36 cellular contexts compared by ENCODE assay signal in the genomic region with DNA sequence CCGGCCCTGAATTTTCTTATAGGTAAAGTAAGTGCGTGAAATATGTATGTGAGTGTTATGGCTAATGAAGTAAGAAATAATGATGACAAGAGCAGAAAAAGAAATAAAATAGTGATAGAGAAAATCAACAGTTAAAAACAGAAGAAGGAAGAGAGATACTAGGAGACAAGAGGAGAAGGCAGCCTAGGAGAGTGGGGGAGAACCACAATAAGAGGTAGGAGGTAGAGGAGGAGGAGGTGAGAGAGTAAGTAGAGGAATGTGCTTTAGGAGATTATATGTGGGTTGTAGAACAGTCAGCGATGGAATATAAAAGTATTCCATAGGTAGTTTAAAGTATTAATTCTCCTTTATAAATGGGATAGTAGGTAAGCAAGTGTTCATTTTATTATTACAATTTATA.
"Had no signal": no experiment of that assay in that cellular context is flagged by ENCODE, and none has a peak within 500 bp of the region (broad histone marks: within the 10 kb centered on the region; RNA-seq: fewer than 3 reads in every experiment).

No MANE protein-coding gene starts in this region.

- ATAC-seq: activated naive CD4-positive, alpha-beta T cell treated with anti-CD3 and anti-CD28 coated beads, Interleukin-2, amount 50 U/mL, for 72 hours; activated naive CD8-positive, alpha-beta T cell treated with anti-CD3 and anti-CD28 coated beads, Interleukin-2, amount 50 U/mL, for 24 hours; activated T-cell treated with anti-CD3 and anti-CD28 coated beads, Interleukin-2, amount 50 U/mL, for 4 hours; activated T-cell treated with anti-CD3 and anti-CD28 coated beads, Interleukin-2, amount 50 U/mL, for 72 hours; activated T-helper 17 cell treated with anti-CD3 and anti-CD28 coated beads, Interleukin-2, amount 50 U/mL, for 72 hours; body of pancreas had no signal

- H3K27ac Mint-ChIP-seq: activated naive CD4-positive, alpha-beta T cell treated with anti-CD3 and anti-CD28 coated beads for 36 hours; activated naive CD4-positive, alpha-beta T cell treated with anti-CD3 and anti-CD28 coated beads, Interleukin-2, amount 10 ng/mL, durations not matched to agents 7 days and 5 days; activated naive CD4-positive, alpha-beta T cell treated with anti-CD3 and anti-CD28 coated beads, Interleukin-2, amount 50 U/mL, for 72 hours; activated naive CD8-positive, alpha-beta T cell; activated naive CD8-positive, alpha-beta T cell treated with anti-CD3 and anti-CD28 coated beads for 36 hours; activated naive CD8-positive, alpha-beta T cell treated with anti-CD3 and anti-CD28 coated beads, Interleukin-2, amount 10 ng/mL, durations not matched to agents 7 days and 5 days; activated naive CD8-positive, alpha-beta T cell treated with anti-CD3 and anti-CD28 coated beads, Interleukin-2, amount 50 U/mL, for 24 hours; activated T-cell treated with anti-CD3 and anti-CD28 coated beads, Interleukin-2, amount 50 U/mL, for 24 hours; activated T-cell treated with anti-CD3 and anti-CD28 coated beads, Interleukin-2, amount 50 U/mL, for 72 hours; activated T-helper 1 cell treated with anti-CD3 and anti-CD28 coated beads, Interleukin-12 subunit alpha, Interleukin-12 subunit beta, Interleukin-2, Interleukin-4 antibody, amounts not matched to agents 30 ng/mL and 10 ng/mL and 1 ng/mL, durations not matched to agents 14 hours and 24 hours and 36 hours; activated T-helper 17 cell treated with anti-CD3 and anti-CD28 coated beads, Interleukin-2, amount 50 U/mL, for 72 hours; activated T-helper 2 cell treated with anti-CD3 and anti-CD28 coated beads, Interferon-gamma antibody, Interleukin-2, Interleukin-4, amounts not matched to agents 10 μg/mL and 5 μg/mL and 100 μg/mL, durations not matched to agents 14 hours and 24 hours and 36 hours; brain had no signal

- H3K27me3 Mint-ChIP-seq: activated naive CD4-positive, alpha-beta T cell treated with anti-CD3 and anti-CD28 coated beads, Interleukin-2, amount 10 ng/mL, durations not matched to agents 7 days and 5 days; activated naive CD4-positive, alpha-beta T cell treated with anti-CD3 and anti-CD28 coated beads, Interleukin-2, amount 50 U/mL, for 24 hours; activated naive CD8-positive, alpha-beta T cell; activated naive CD8-positive, alpha-beta T cell treated with anti-CD3 and anti-CD28 coated beads for 36 hours; activated naive CD8-positive, alpha-beta T cell treated with anti-CD3 and anti-CD28 coated beads, Interleukin-2, amount 10 ng/mL, durations not matched to agents 7 days and 5 days; activated naive CD8-positive, alpha-beta T cell treated with anti-CD3 and anti-CD28 coated beads, Interleukin-2, amount 50 U/mL, for 24 hours; activated T-cell treated with anti-CD3 and anti-CD28 coated beads, Interleukin-2, amount 50 U/mL, for 24 hours; activated T-helper 17 cell treated with anti-CD3 and anti-CD28 coated beads, Interleukin-2, amount 50 U/mL, for 72 hours; brain; central memory CD8-positive, alpha-beta T cell had no signal

- H3K9me3 ChIP-seq: adrenal gland, ascending aorta, body of pancreas, breast epithelium had no signal

- H3K4me1 Mint-ChIP-seq: brain had no signal

- H3K4me3 Mint-ChIP-seq: activated naive CD4-positive, alpha-beta T cell treated with anti-CD3 and anti-CD28 coated beads for 36 hours; activated naive CD4-positive, alpha-beta T cell treated with anti-CD3 and anti-CD28 coated beads, Interleukin-2, amount 10 ng/mL, durations not matched to agents 7 days and 5 days; activated naive CD4-positive, alpha-beta T cell treated with anti-CD3 and anti-CD28 coated beads, Interleukin-2, amount 50 U/mL, for 24 hours; activated naive CD8-positive, alpha-beta T cell; activated naive CD8-positive, alpha-beta T cell treated with anti-CD3 and anti-CD28 coated beads for 36 hours; activated naive CD8-positive, alpha-beta T cell treated with anti-CD3 and anti-CD28 coated beads, Interleukin-2, amount 10 ng/mL, durations not matched to agents 7 days and 5 days; activated naive CD8-positive, alpha-beta T cell treated with anti-CD3 and anti-CD28 coated beads, Interleukin-2, amount 50 U/mL, for 24 hours; activated T-cell treated with anti-CD3 and anti-CD28 coated beads, Interleukin-2, amount 50 U/mL, for 24 hours; activated T-cell treated with anti-CD3 and anti-CD28 coated beads, Interleukin-2, amount 50 U/mL, for 4 hours; activated T-cell treated with anti-CD3 and anti-CD28 coated beads, Interleukin-2, amount 50 U/mL, for 72 hours; activated T-helper 1 cell treated with anti-CD3 and anti-CD28 coated beads, Interleukin-12 subunit alpha, Interleukin-12 subunit beta, Interleukin-2, Interleukin-4 antibody, amounts not matched to agents 30 ng/mL and 10 ng/mL and 1 ng/mL, durations not matched to agents 14 hours and 24 hours and 36 hours; activated T-helper 17 cell treated with anti-CD3 and anti-CD28 coated beads, Interleukin-2, amount 50 U/mL, for 72 hours; brain; central memory CD8-positive, alpha-beta T cell had no signal

- DNase-seq: activated effector memory CD4-positive, alpha-beta T cell treated with anti-CD3 and anti-CD28 coated beads, Interleukin-2, amount 50 U/mL, for 16 hours; activated effector memory CD4-positive, alpha-beta T cell treated with Interleukin-2 at 50 U/mL for 16 hours; activated gamma-delta T cell; activated gamma-delta T cell treated with Interleukin-2 at 50 U/mL for 16 hours; activated naive CD4-positive, alpha-beta T cell; activated naive CD4-positive, alpha-beta T cell treated with anti-CD3 and anti-CD28 coated beads for 36 hours; activated naive CD4-positive, alpha-beta T cell treated with anti-CD3 and anti-CD28 coated beads, Interleukin-2, amount 10 ng/mL, durations not matched to agents 7 days and 5 days; activated naive CD4-positive, alpha-beta T cell treated with anti-CD3 and anti-CD28 coated beads, Interleukin-2, amount 50 U/mL, for 16 hours; activated naive CD4-positive, alpha-beta T cell treated with Interleukin-2 at 50 U/mL for 16 hours; activated naive CD8-positive, alpha-beta T cell treated with anti-CD3 and anti-CD28 coated beads for 36 hours; activated naive CD8-positive, alpha-beta T cell treated with anti-CD3 and anti-CD28 coated beads, Interleukin-2, amount 10 ng/mL, durations not matched to agents 7 days and 5 days; activated naive CD8-positive, alpha-beta T cell treated with anti-CD3 and anti-CD28 coated beads, Interleukin-2, amount 50 U/mL, for 24 hours; activated T-cell treated with anti-CD3 and anti-CD28 coated beads, Interleukin-2, amount 50 U/mL, for 1 hour; activated T-cell treated with anti-CD3 and anti-CD28 coated beads, Interleukin-2, amount 50 U/mL, for 24 hours; activated T-cell treated with anti-CD3 and anti-CD28 coated beads, Interleukin-2, amount 50 U/mL, for 4 hours; activated T-cell treated with anti-CD3 and anti-CD28 coated beads, Interleukin-2, amount 50 U/mL, for 48 hours; activated T-cell treated with anti-CD3 and anti-CD28 coated beads, Interleukin-2, amount 50 U/mL, for 72 hours; adrenal gland; amniotic stem cell; amygdala; anterior cingulate cortex; aorta; body of pancreas; brain microvascular endothelial cell; central memory CD4-positive, alpha-beta T cell; cerebellar nuclear complex had no signal

- H3K36me3 Mint-ChIP-seq: activated naive CD4-positive, alpha-beta T cell treated with anti-CD3 and anti-CD28 coated beads, Interleukin-2, amount 50 U/mL, for 24 hours; activated naive CD8-positive, alpha-beta T cell; activated naive CD8-positive, alpha-beta T cell treated with anti-CD3 and anti-CD28 coated beads for 36 hours; brain had no signal

- H3K9me3 Mint-ChIP-seq: activated naive CD4-positive, alpha-beta T cell treated with anti-CD3 and anti-CD28 coated beads for 36 hours; activated naive CD8-positive, alpha-beta T cell treated with anti-CD3 and anti-CD28 coated beads for 36 hours; activated naive CD8-positive, alpha-beta T cell treated with anti-CD3 and anti-CD28 coated beads, Interleukin-2, amount 50 U/mL, for 24 hours; activated T-cell treated with anti-CD3 and anti-CD28 coated beads, Interleukin-2, amount 50 U/mL, for 24 hours; activated T-helper 1 cell treated with anti-CD3 and anti-CD28 coated beads, Interleukin-12 subunit alpha, Interleukin-12 subunit beta, Interleukin-2, Interleukin-4 antibody, amounts not matched to agents 30 ng/mL and 10 ng/mL and 1 ng/mL, durations not matched to agents 14 hours and 24 hours and 36 hours; activated T-helper 17 cell treated with anti-CD3 and anti-CD28 coated beads, Interleukin-2, amount 50 U/mL, for 72 hours; activated T-helper 2 cell treated with anti-CD3 and anti-CD28 coated beads, Interferon-gamma antibody, Interleukin-2, Interleukin-4, amounts not matched to agents 10 μg/mL and 5 μg/mL and 100 μg/mL, durations not matched to agents 14 hours and 24 hours and 36 hours; brain; central memory CD8-positive, alpha-beta T cell had no signal
